In genomic region chr19:18044825-18045304, GRCh38 we compare ENCODE assay signal across 8 cellular contexts. TPM values are rescaled to one million over a fixed set of nuclear protein-coding genes. Genes with fewer than 3 reads are reported as not detected.
DNase-seq lines count a peak whose midpoint lies in the region; ATAC-seq and TF ChIP-seq lines count a peak whose summit lies in the region.

No MANE protein-coding gene starts in this region.

- peak overlapping the region; percentile 60; the same call in 1 of the 2 replicates for H3K4me2 ChIP-seq in GM23338

- no peaks in the 10 kb centered on the region; the same call in 2 of the 3 replicates for H3K36me3 Mint-ChIP-seq in GM23338 (ENCODE audit: low read depth)

- H3K27ac Mint-ChIP-seq in GM23338 = no peak overlapping the region

- no peaks in the 10 kb centered on the region for H3K79me2 ChIP-seq in GM23338 (replicated peaks; ENCODE audit: insufficient read depth)

- H3K27me3 ChIP-seq in GM23338 (ENCODE audit: insufficient read depth) = no peaks in the 10 kb centered on the region

- peaks cover 14% of the 10 kb centered on the region for H3K27me3 Mint-ChIP-seq in GM23338 (ENCODE audit: insufficient read depth, low read depth, poor library complexity)

- DNase-seq in GM23338 (ENCODE audit: low spot score) = peak; percentile 77
- DNase-seq in M059J (ENCODE audit: low read depth) = peak; percentile 90
- peak; percentile 63 for DNase-seq in T-helper 9 cell
- peak; percentile 65 for DNase-seq in astrocyte of the spinal cord (ENCODE audit: low read depth, low spot score)
- peak; percentile 88 for DNase-seq in kidney tubule cell (ENCODE audit: low spot score)
- peak; percentile 93 for DNase-seq in stimulated activated CD4-positive, alpha-beta T cell treated with anti-CD3 and anti-CD28 coated beads, Interleukin-1b, Interleukin-23, amount 100 ng/mL, for 48 hours
- no peak for DNase-seq in HuH-7 (ENCODE audit: low spot score)

- in situ Hi-C loops in astrocyte of the spinal cord (cut with HindIII; ENCODE audit: low sequenced_read_pairs) = no loop called here

- no peak overlapping the region for H3K27ac ChIP-seq in GM23338 (ENCODE audit: low read depth)

- H3K9me2 ChIP-seq in GM23338 (ENCODE audit: insufficient read depth) = no peaks in the 10 kb centered on the region

- no peaks in the 10 kb centered on the region for H4K20me1 ChIP-seq in GM23338 (replicated peaks; ENCODE audit: insufficient read depth)

- H3F3A ChIP-seq in GM23338 (replicated peaks; ENCODE audit: low read depth) = no peaks in the 10 kb centered on the region

- peak overlapping the region; percentile 86 for H2AFZ ChIP-seq in GM23338

- no peaks in the 10 kb centered on the region; the same call in 1 of the 2 replicates for H3K4me1 ChIP-seq in ES-I3 (ENCODE audit: insufficient read depth, low read length)
- H3K4me1 ChIP-seq in GM23338 (ENCODE audit: insufficient read depth) = no peaks in the 10 kb centered on the region

- no peaks in the 10 kb centered on the region; the same call in 2 of the 3 replicates for H3K9me3 Mint-ChIP-seq in GM23338

- H3K9ac ChIP-seq in ES-I3 (ENCODE audit: low read depth, low read length) = peak overlapping the region; percentile 13; the same call in 1 of the 2 replicates

- H3K4me1 Mint-ChIP-seq in GM23338 = peaks cover 7% of the 10 kb centered on the region; the same call in 2 of the 3 replicates

- peak; percentile 86 for ATAC-seq in GM23338

- no peaks in the 10 kb centered on the region for H3K36me3 ChIP-seq in ES-I3 (ENCODE audit: insufficient read depth, low read length)
- no peaks in the 10 kb centered on the region for H3K36me3 ChIP-seq in GM23338 (ENCODE audit: insufficient read depth)

- TF ChIP-seq CTCF in GM23338 (conservative IDR thresholded peaks at IDR 0.05; ENCODE audit: low read depth in 2 of 2) (no peak), astrocyte of the spinal cord (IDR thresholded peaks at IDR 0.05; ENCODE audit: low read depth, low read length) (no peak)

- H3K9me3 ChIP-seq in ES-I3 (ENCODE audit: control insufficient read depth, insufficient read depth, low read length) = no peaks in the 10 kb centered on the region

- H3K4me3 ChIP-seq in GM23338 = 0 out of 2 replicates have a peak overlapping the region, but pooled peaks have one; percentile 23
- peak overlapping the region; percentile 9 for H3K4me3 ChIP-seq in astrocyte of the spinal cord (ENCODE audit: low read depth, low read length)

- H3K4me3 Mint-ChIP-seq in GM23338 = peak overlapping the region; percentile 21; the same call in 1 of the 3 replicates

TF ChIP-seq in GM23338, 12 proteins besides CTCF, POLR2A, EP300 and RAD21 (continues in another document):
- TF ChIP-seq ETS1 (IDR thresholded peaks at IDR 0.05) (no peak), ZNF114 (CRISPR knock-in tag; IDR thresholded peaks at IDR 0.05) (no peak), NANOG (IDR thresholded peaks at IDR 0.05; ENCODE audit: borderline replicate concordance) (no peak), JUNB (IDR thresholded peaks at IDR 0.05; ENCODE audit: unreplicated experiment) (no peak), ZNF331 (CRISPR knock-in tag; IDR thresholded peaks at IDR 0.05; ENCODE audit: low read depth) (no peak), CREB1 (CRISPR knock-in tag; IDR thresholded peaks at IDR 0.05; ENCODE audit: low read depth) (no peak)
- TF ChIP-seq, protein P1, sequence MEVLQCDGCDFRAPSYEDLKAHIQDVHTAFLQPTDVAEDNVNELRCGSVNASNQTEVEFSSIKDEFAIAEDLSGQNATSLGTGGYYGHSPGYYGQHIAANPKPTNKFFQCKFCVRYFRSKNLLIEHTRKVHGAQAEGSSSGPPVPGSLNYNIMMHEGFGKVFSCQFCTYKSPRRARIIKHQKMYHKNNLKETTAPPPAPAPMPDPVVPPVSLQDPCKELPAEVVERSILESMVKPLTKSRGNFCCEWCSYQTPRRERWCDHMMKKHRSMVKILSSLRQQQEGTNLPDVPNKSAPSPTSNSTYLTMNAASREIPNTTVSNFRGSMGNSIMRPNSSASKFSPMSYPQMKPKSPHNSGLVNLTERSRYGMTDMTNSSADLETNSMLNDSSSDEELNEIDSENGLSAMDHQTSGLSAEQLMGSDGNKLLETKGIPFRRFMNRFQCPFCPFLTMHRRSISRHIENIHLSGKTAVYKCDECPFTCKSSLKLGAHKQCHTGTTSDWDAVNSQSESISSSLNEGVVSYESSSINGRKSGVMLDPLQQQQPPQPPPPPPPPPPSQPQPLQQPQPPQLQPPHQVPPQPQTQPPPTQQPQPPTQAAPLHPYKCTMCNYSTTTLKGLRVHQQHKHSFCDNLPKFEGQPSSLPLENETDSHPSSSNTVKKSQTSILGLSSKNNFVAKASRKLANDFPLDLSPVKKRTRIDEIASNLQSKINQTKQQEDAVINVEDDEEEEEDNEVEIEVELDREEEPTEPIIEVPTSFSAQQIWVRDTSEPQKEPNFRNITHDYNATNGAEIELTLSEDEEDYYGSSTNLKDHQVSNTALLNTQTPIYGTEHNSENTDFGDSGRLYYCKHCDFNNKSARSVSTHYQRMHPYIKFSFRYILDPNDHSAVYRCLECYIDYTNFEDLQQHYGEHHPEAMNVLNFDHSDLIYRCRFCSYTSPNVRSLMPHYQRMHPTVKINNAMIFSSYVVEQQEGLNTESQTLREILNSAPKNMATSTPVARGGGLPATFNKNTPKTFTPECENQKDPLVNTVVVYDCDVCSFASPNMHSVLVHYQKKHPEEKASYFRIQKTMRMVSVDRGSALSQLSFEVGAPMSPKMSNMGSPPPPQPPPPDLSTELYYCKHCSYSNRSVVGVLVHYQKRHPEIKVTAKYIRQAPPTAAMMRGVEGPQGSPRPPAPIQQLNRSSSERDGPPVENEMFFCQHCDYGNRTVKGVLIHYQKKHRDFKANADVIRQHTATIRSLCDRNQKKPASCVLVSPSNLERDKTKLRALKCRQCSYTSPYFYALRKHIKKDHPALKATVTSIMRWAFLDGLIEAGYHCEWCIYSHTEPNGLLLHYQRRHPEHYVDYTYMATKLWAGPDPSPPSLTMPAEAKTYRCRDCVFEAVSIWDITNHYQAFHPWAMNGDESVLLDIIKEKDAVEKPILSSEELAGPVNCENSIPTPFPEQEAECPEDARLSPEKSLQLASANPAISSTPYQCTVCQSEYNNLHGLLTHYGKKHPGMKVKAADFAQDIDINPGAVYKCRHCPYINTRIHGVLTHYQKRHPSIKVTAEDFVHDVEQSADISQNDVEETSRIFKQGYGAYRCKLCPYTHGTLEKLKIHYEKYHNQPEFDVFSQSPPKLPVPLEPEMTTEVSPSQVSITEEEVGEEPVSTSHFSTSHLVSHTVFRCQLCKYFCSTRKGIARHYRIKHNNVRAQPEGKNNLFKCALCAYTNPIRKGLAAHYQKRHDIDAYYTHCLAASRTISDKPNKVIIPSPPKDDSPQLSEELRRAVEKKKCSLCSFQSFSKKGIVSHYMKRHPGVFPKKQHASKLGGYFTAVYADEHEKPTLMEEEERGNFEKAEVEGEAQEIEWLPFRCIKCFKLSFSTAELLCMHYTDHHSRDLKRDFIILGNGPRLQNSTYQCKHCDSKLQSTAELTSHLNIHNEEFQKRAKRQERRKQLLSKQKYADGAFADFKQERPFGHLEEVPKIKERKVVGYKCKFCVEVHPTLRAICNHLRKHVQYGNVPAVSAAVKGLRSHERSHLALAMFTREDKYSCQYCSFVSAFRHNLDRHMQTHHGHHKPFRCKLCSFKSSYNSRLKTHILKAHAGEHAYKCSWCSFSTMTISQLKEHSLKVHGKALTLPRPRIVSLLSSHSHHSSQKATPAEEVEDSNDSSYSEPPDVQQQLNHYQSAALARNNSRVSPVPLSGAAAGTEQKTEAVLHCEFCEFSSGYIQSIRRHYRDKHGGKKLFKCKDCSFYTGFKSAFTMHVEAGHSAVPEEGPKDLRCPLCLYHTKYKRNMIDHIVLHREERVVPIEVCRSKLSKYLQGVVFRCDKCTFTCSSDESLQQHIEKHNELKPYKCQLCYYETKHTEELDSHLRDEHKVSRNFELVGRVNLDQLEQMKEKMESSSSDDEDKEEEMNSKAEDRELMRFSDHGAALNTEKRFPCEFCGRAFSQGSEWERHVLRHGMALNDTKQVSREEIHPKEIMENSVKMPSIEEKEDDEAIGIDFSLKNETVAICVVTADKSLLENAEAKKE (CRISPR knock-in tag; IDR thresholded peaks at IDR 0.05) = no peak

RNA-seq across cellular contexts. Expression of gene ARRDC2, which starts 36.9 kb away (rescaled TPM):
- 7.1 and 18.7 TPM in 2 replicates for total RNA-seq in GM23338 (2014; rRNA removed; shearing (Covaris generic))
- polyA plus RNA-seq in GM23338 (2016; fragmentation: Nextera tagmentation; extraction: Ambion mirVana) = 2.4 and 3.2 TPM in 2 replicates
- 9.4 and 12.8 TPM in 2 replicates for total RNA-seq in M059J (2014; rRNA removed; shearing (Covaris generic))

RNA-seq across cellular contexts. Expression of gene IL12RB1, which starts 41.9 kb away (rescaled TPM):
- not detected in 2 replicates for total RNA-seq in GM23338 (2014; rRNA removed; shearing (Covaris generic))
- polyA plus RNA-seq in GM23338 (2016; fragmentation: Nextera tagmentation; extraction: Ambion mirVana) = not detected in 2 replicates
- total RNA-seq in M059J (2014; rRNA removed; shearing (Covaris generic)) = 2.3 and 3.8 TPM in 2 replicates

RNA-seq across cellular contexts. Expression of gene MAST3, which starts 52.7 kb away (rescaled TPM):
- 8.8 and 9.9 TPM in 2 replicates for total RNA-seq in GM23338 (2014; rRNA removed; shearing (Covaris generic))
- 5.6 and 6.3 TPM in 2 replicates for polyA plus RNA-seq in GM23338 (2016; fragmentation: Nextera tagmentation; extraction: Ambion mirVana)
- 2.3 and 4.6 TPM in 2 replicates for total RNA-seq in M059J (2014; rRNA removed; shearing (Covaris generic))
